ENCODE assay signal across 8 cellular contexts in the genomic region with DNA sequence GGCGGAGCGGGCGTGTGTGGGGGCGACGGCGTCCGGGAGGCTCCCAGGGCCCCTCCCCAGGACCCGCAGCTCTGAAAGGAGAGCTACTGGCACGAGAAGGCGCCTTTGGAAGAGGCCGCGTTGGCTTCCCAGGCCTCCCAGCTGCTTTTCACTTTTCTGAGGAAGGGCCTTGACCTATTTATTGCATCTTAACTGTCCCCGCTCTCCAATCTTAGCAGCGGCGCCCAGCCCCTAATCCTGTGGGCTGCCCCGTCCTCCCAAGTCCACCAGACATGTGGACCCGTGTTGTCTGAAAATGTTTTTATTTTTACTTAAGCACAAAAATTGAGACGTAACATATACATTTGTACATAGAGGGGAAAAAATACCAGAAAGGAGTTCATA. TPM values are rescaled to one million over a fixed set of nuclear protein-coding genes. Genes with fewer than 3 reads are reported as not detected.
DNase-seq lines count a peak whose midpoint lies in the region; ATAC-seq, FAIRE-seq and TF ChIP-seq lines count a peak whose summit lies in the region.

No MANE protein-coding gene starts in this region.

- H3K27ac ChIP-seq in hepatocyte (peak overlapping the region; percentile 93), small intestine (ENCODE audit: low read depth in 1 of 2, low read length in 1 of 2) (peak overlapping the region; percentile 54 to 86)

- DNase-seq in HAP-1 (ENCODE audit: low spot score in 2 of 2), result no peak
- no peak for DNase-seq in activated CD4-positive, alpha-beta memory T cell treated with anti-CD3 and anti-CD28 coated beads, Interleukin-2, amount 10 ng/mL, durations not matched to agents 7 days and 5 days
- DNase-seq in hepatocyte (ENCODE audit: low spot score), result no peak
- no peak for DNase-seq in small intestine
- no peak for DNase-seq in kidney tubule cell (ENCODE audit: low spot score)
- DNase-seq in frontal cortex (ENCODE audit: low spot score in 2 of 2), result no peak
- no peak for DNase-seq in posterior cingulate gyrus

- intact Hi-C loops in posterior cingulate gyrus (cut with DNase I), result loop anchor here (2.0 to 5.0 kb wide), 3 partner anchors 29 to 63 kb away; a partner anchor contains a TSS

- H3K27me3 ChIP-seq in HAP-1 (ENCODE audit: low read depth) (no peaks in the 10 kb centered on the region), hepatocyte (no peaks in the 10 kb centered on the region), small intestine (ENCODE audit: control insufficient read depth in 2 of 2, insufficient read depth in 2 of 2, low read length in 2 of 2) (no peaks in the 10 kb centered on the region)

- WGBS in hepatocyte (ENCODE audit: low lambda C conversion rate, missing lambda C conversion rate), result 20% methylated on average over 15 of the region's 18 CpGs
- WGBS in small intestine, 3 donors, result 13 to 19% (median 16%) methylated on average over 16 to 18 of the region's 18 CpGs

- peak overlapping the region; percentile 92 for H3K4me2 ChIP-seq in hepatocyte

- H3K4me3 Mint-ChIP-seq in activated CD4-positive, alpha-beta memory T cell treated with anti-CD3 and anti-CD28 coated beads, Interleukin-2, amount 10 ng/mL, durations not matched to agents 7 days and 5 days, result peak overlapping the region; percentile 81

- CTCF ChIA-PET in activated CD4-positive, alpha-beta memory T cell treated with anti-CD3 and anti-CD28 coated beads, Interleukin-2, amount 10 ng/mL, durations not matched to agents 7 days and 5 days (lab: Charles Lee), result interaction anchor here (0.8 to 3.6 kb wide), 10 partner anchors 15 to 202 kb away, joined by 3 to 49 read pairs (median 6); no protein-coding TSS in a partner anchor

- H3K27me3 Mint-ChIP-seq in activated CD4-positive, alpha-beta memory T cell treated with anti-CD3 and anti-CD28 coated beads, Interleukin-2, amount 10 ng/mL, durations not matched to agents 7 days and 5 days, result no peaks in the 10 kb centered on the region

- H3K79me2 ChIP-seq in hepatocyte, result no peaks in the 10 kb centered on the region

- in situ Hi-C loops in HAP-1 (cut with MboI; ENCODE audit: low sequenced_read_pairs), result no loop called here

- H3K4me3 ChIP-seq in HAP-1 (peak overlapping the region; percentile 89), hepatocyte (no peak overlapping the region), small intestine (ENCODE audit: low read depth in 1 of 2, low read length in 2 of 2) (peak overlapping the region; percentile 30 to 47)

- peak overlapping the region; percentile 98 for H3K27ac Mint-ChIP-seq in activated CD4-positive, alpha-beta memory T cell treated with anti-CD3 and anti-CD28 coated beads, Interleukin-2, amount 10 ng/mL, durations not matched to agents 7 days and 5 days

- no peak for ATAC-seq in GM19397 (IDR thresholded peaks at IDR 0.05; ENCODE audit: unreplicated experiment)

- TF ChIP-seq CTCF in hepatocyte (IDR thresholded peaks at IDR 0.05; ENCODE audit: poor library complexity), result no peak

- POLR2A ChIA-PET in activated CD4-positive, alpha-beta memory T cell treated with anti-CD3 and anti-CD28 coated beads, Interleukin-2, amount 10 ng/mL, durations not matched to agents 7 days and 5 days (lab: Charles Lee), result interaction anchor here (0.9 to 4.9 kb wide), 10 partner anchors 9 to 302 kb away, joined by 3 to 66 read pairs (median 6); a partner anchor contains a TSS

- H3K36me3 Mint-ChIP-seq in activated CD4-positive, alpha-beta memory T cell treated with anti-CD3 and anti-CD28 coated beads, Interleukin-2, amount 10 ng/mL, durations not matched to agents 7 days and 5 days (ENCODE audit: low read depth), result peaks cover 59% of the 10 kb centered on the region

- peaks cover 72% of the 10 kb centered on the region for H3K36me3 ChIP-seq in HAP-1 (replicated peaks)
- H3K36me3 ChIP-seq in hepatocyte (replicated peaks; ENCODE audit: insufficient read depth, low read depth), result no peaks in the 10 kb centered on the region
- H3K36me3 ChIP-seq in small intestine (ENCODE audit: control insufficient read depth in 2 of 2, insufficient read depth in 2 of 2, low read length in 2 of 2), result peaks cover 6 to 16% of the 10 kb centered on the region in 2 donors

- H3K4me1 ChIP-seq in HAP-1, result peaks cover 17% of the 10 kb centered on the region
- peaks cover 19% of the 10 kb centered on the region for H3K4me1 ChIP-seq in hepatocyte (ENCODE audit: insufficient read depth)
- peaks cover 2 to 4% of the 10 kb centered on the region in 2 donors for H3K4me1 ChIP-seq in small intestine (ENCODE audit: control insufficient read depth in 2 of 2, insufficient read depth in 1 of 2, low read depth in 1 of 2, low read length in 1 of 2)

- peaks cover 6% of the 10 kb centered on the region for H4K20me1 ChIP-seq in hepatocyte (ENCODE audit: insufficient read depth, poor library complexity, severe bottlenecking)

- H3K4me1 Mint-ChIP-seq in activated CD4-positive, alpha-beta memory T cell treated with anti-CD3 and anti-CD28 coated beads, Interleukin-2, amount 10 ng/mL, durations not matched to agents 7 days and 5 days, result peaks cover 64% of the 10 kb centered on the region

- no peaks in the 10 kb centered on the region for H3K9me3 ChIP-seq in HAP-1
- H3K9me3 ChIP-seq in hepatocyte (ENCODE audit: low read depth), result no peaks in the 10 kb centered on the region
- no peaks in the 10 kb centered on the region for H3K9me3 ChIP-seq in small intestine (ENCODE audit: control insufficient read depth, low read depth)

- H3K9me3 Mint-ChIP-seq in activated CD4-positive, alpha-beta memory T cell treated with anti-CD3 and anti-CD28 coated beads, Interleukin-2, amount 10 ng/mL, durations not matched to agents 7 days and 5 days, result no peaks in the 10 kb centered on the region

- FAIRE-seq in small intestine (lab: Jason Lieb, UNC) (no peak), frontal cortex (lab: Jason Lieb, UNC) (no peak)

- H3K9me2 ChIP-seq in hepatocyte (replicated peaks; ENCODE audit: insufficient read depth), result no peaks in the 10 kb centered on the region

- H2AFZ ChIP-seq in hepatocyte, result peak overlapping the region; percentile 47

RNA-seq across cellular contexts. Expression of a gene that starts 0.5 kb away (rescaled TPM):
- 10 to 100 TPM; 74.9 to 84.2 TPM for total RNA-seq in activated CD4-positive, alpha-beta memory T cell treated with anti-CD3 and anti-CD28 coated beads, Interleukin-2, amount 10 ng/mL, durations not matched to agents 7 days and 5 days
- total RNA-seq in hepatocyte, result 37.6 and 40.4 TPM in 2 replicates
- polyA plus RNA-seq in hepatocyte, result 45.7 and 46.3 TPM in 2 replicates
- 100 to 1,000 TPM in 1 of 3 donors, 10 to 100 TPM in 2; 38.2 to 111 (median 71.1) TPM for polyA plus RNA-seq in small intestine
- total RNA-seq in frontal cortex, result 30.6 TPM

RNA-seq across cellular contexts. Expression of a gene that starts 17.0 kb away (rescaled TPM):
- under 1 TPM in 1 of 2 experiments, not detected in 1; 0.18 TPM for total RNA-seq in activated CD4-positive, alpha-beta memory T cell treated with anti-CD3 and anti-CD28 coated beads, Interleukin-2, amount 10 ng/mL, durations not matched to agents 7 days and 5 days
- total RNA-seq in hepatocyte (not detected in 2 replicates), frontal cortex (0.82 TPM)
- polyA plus RNA-seq in hepatocyte (0.10 TPM in 1 of 2 replicates, not detected in the other), small intestine (1 to 10 TPM in 1 of 3 donors, not detected in 2; 1.1 TPM)

RNA-seq across cellular contexts. Expression of a gene that starts 29.7 kb away (rescaled TPM):
- 100 to 1,000 TPM; 144 to 156 TPM for total RNA-seq in activated CD4-positive, alpha-beta memory T cell treated with anti-CD3 and anti-CD28 coated beads, Interleukin-2, amount 10 ng/mL, durations not matched to agents 7 days and 5 days
- total RNA-seq in hepatocyte (64.0 and 84.3 TPM in 2 replicates), frontal cortex (4.5 TPM)
- polyA plus RNA-seq in hepatocyte (123 and 130 TPM in 2 replicates), small intestine (10 to 100 TPM; 52.3 to 92.3 (median 59.2) TPM)

RNA-seq across cellular contexts. Expression of a gene that starts 30.8 kb away (rescaled TPM):
- under 1 TPM; 0.48 to 0.63 TPM for total RNA-seq in activated CD4-positive, alpha-beta memory T cell treated with anti-CD3 and anti-CD28 coated beads, Interleukin-2, amount 10 ng/mL, durations not matched to agents 7 days and 5 days
- not detected in 2 replicates for total RNA-seq in hepatocyte
- not detected in 2 replicates for polyA plus RNA-seq in hepatocyte
- polyA plus RNA-seq in small intestine, result under 1 TPM in 1 of 3 donors, not detected in 2; 0.46 TPM
- not detected for total RNA-seq in frontal cortex

RNA-seq across cellular contexts. Expression of a gene that starts 46.4 kb away (rescaled TPM):
- 10 to 100 TPM; 82.8 to 92.9 TPM for total RNA-seq in activated CD4-positive, alpha-beta memory T cell treated with anti-CD3 and anti-CD28 coated beads, Interleukin-2, amount 10 ng/mL, durations not matched to agents 7 days and 5 days
- total RNA-seq in hepatocyte, result 41.1 and 43.8 TPM in 2 replicates
- 32.6 and 32.8 TPM in 2 replicates for polyA plus RNA-seq in hepatocyte
- polyA plus RNA-seq in small intestine, result 10 to 100 TPM; 41.1 to 88.3 (median 60.5) TPM
- total RNA-seq in frontal cortex, result 26.1 TPM

Comparison
In these comparisons a context has a peak if more than half of its experiments do, and no peak if none do; other contexts are left out.
1. RNA of a gene that starts 29.7 kb away (total RNA-seq): 144 to 156 TPM in activated CD4-positive, alpha-beta memory T cell treated with anti-CD3 and anti-CD28 coated beads, Interleukin-2, amount 10 ng/mL, durations not matched to agents 7 days and 5 days and 64.0 to 84.3 TPM in hepatocyte; 4.5 TPM in frontal cortex (single experiment); every median in the first group is over 10 times any median in the second.